Comparison of ENCODE assay signal across 13 cellular contexts in genomic region chr13:40146586-40147240, GRCh38.
DNase-seq lines count a peak whose midpoint lies in the region; ATAC-seq and TF ChIP-seq lines count a peak whose summit lies in the region.
"Had no signal": no experiment of that assay in that cellular context is flagged by ENCODE, and none has a peak within 500 bp of the region (broad histone marks: within the 10 kb centered on the region; RNA-seq: fewer than 3 reads in every experiment).

No MANE protein-coding gene starts in this region.

- POLR2A ChIA-PET in activated CD8-positive, alpha-beta T cell treated with anti-CD3 and anti-CD28 coated beads, Interleukin-2, amount 10 ng/mL, durations not matched to agents 7 days and 5 days (lab: Charles Lee): interaction anchor here (1.2 kb wide), 1 partner anchor 41 kb away, joined by 3 read pairs; no protein-coding TSS in a partner anchor

- no peaks in the 10 kb centered on the region for H3K9me3 Mint-ChIP-seq in activated CD8-positive, alpha-beta T cell treated with anti-CD3 and anti-CD28 coated beads, Interleukin-2, amount 10 ng/mL, durations not matched to agents 7 days and 5 days (ENCODE audit: insufficient read depth)
- H3K9me3 Mint-ChIP-seq: activated T-helper 2 cell treated with anti-CD3 and anti-CD28 coated beads, Interferon-gamma antibody, Interleukin-2, Interleukin-4, amounts not matched to agents 10 μg/mL and 5 μg/mL and 100 μg/mL, durations not matched to agents 14 hours and 24 hours and 36 hours had no signal

- in situ Hi-C loops in G401 (cut with HindIII; ENCODE audit: low sequenced_read_pairs): no loop called here

- no peaks in the 10 kb centered on the region for H3K79me2 ChIP-seq in fibroblast of lung (ENCODE audit: control insufficient read depth, insufficient read depth, low read length)
- H3K79me2 ChIP-seq: parathyroid adenoma had no signal

- peaks cover 56% of the 10 kb centered on the region for H3K4me1 Mint-ChIP-seq in activated CD8-positive, alpha-beta T cell treated with anti-CD3 and anti-CD28 coated beads, Interleukin-2, amount 10 ng/mL, durations not matched to agents 7 days and 5 days (ENCODE audit: low read depth)

- intact Hi-C loops in body of pancreas (cut with DNase I) (no loop called here), esophagus squamous epithelium (cut with DNase I) (no loop called here)

- ATAC-seq in activated CD8-positive, alpha-beta T cell treated with anti-CD3 and anti-CD28 coated beads, Interleukin-2, amount 10 ng/mL, durations not matched to agents 7 days and 5 days: peak; percentile 39
- ATAC-seq in body of pancreas: no peak
- ATAC-seq in GM19395 (IDR thresholded peaks at IDR 0.05; ENCODE audit: unreplicated experiment): no peak

- H3K4me3 ChIP-seq in BLaER1 (no peak overlapping the region), fibroblast of lung (replicated peaks in 1 of 4; ENCODE audit: control extremely low read depth in 1 of 4, insufficient read depth in 1 of 4, low read depth in 3 of 4, low read length in 4 of 4) (no peak overlapping the region), body of pancreas (no peak overlapping the region), esophagus squamous epithelium (no peak overlapping the region)

- H2AFZ ChIP-seq in fibroblast of lung (ENCODE audit: low read length): peak overlapping the region; percentile 82
- H2AFZ ChIP-seq: parathyroid adenoma had no signal

- 64 to 84% methylated on average over 12 of the region's 12 CpGs for WGBS in body of pancreas, 2 donors
- WGBS in esophagus squamous epithelium, 2 donors: 57 to 73% methylated on average over 8 to 12 of the region's 12 CpGs

- H3K27ac ChIP-seq in BLaER1 (no peak overlapping the region; the same call in 1 of the 2 replicates), fibroblast of lung (ENCODE audit: insufficient read depth, low read length) (no peak overlapping the region), body of pancreas (no peak overlapping the region), esophagus squamous epithelium (no peak overlapping the region)
- H3K27ac ChIP-seq: parathyroid adenoma had no signal

- H3K4me2 ChIP-seq in BLaER1 (peak overlapping the region; percentile 64), fibroblast of lung (ENCODE audit: extremely low read depth, insufficient read depth, low read length) (no peak overlapping the region)

- H3K36me3 ChIP-seq in BLaER1 (no peaks in the 10 kb centered on the region), fibroblast of lung (ENCODE audit: control insufficient read depth, insufficient read depth, low read length) (no peaks in the 10 kb centered on the region), body of pancreas (replicated peaks in 1 of 2; ENCODE audit: insufficient read depth in 1 of 2, low read depth in 2 of 2) (no peaks in the 10 kb centered on the region), esophagus squamous epithelium (no peaks in the 10 kb centered on the region)
- H3K36me3 ChIP-seq: BE2C had no signal

- TF ChIP-seq POLR2A in body of pancreas (IDR thresholded peaks at IDR 0.05) (no peak), esophagus squamous epithelium (IDR thresholded peaks at IDR 0.05) (no peak)

- TF ChIP-seq CTCF in fibroblast of lung (conservative IDR thresholded peaks at IDR 0.05 in 1 of 2, IDR thresholded peaks at IDR 0.05 in 1 of 2; ENCODE audit: low read depth in 1 of 2, low read length in 2 of 2) (no peak), body of pancreas (IDR thresholded peaks at IDR 0.05) (no peak), esophagus squamous epithelium (IDR thresholded peaks at IDR 0.05) (no peak)

- peak; percentile 14 for DNase-seq in G401 (ENCODE audit: low spot score)
- no peak for DNase-seq in activated CD8-positive, alpha-beta T cell treated with anti-CD3 and anti-CD28 coated beads, Interleukin-2, amount 10 ng/mL, durations not matched to agents 7 days and 5 days
- no peak for DNase-seq in fibroblast of lung (ENCODE audit: low read depth in 2 of 2)
- no peak for DNase-seq in body of pancreas
- no peak for DNase-seq in NCI-H2171 (lab: John Stamatoyannopoulos, UW)
- no peak for DNase-seq in esophagus squamous epithelium (lab: John Stamatoyannopoulos, UW)
- DNase-seq: BE2C, caudate nucleus, NCI-H1092 treated with DMSO at 0.1 percent for 48 hours had no signal

- no peaks in the 10 kb centered on the region for H3K27me3 Mint-ChIP-seq in activated CD8-positive, alpha-beta T cell treated with anti-CD3 and anti-CD28 coated beads, Interleukin-2, amount 10 ng/mL, durations not matched to agents 7 days and 5 days (ENCODE audit: low read depth)

- H3K27me3 ChIP-seq in BLaER1: no peaks in the 10 kb centered on the region
- H3K27me3 ChIP-seq in fibroblast of lung (ENCODE audit: control insufficient read depth, insufficient read depth, low read length): no peaks in the 10 kb centered on the region
- H3K27me3 ChIP-seq in body of pancreas: no peaks in the 10 kb centered on the region
- no peaks in the 10 kb centered on the region for H3K27me3 ChIP-seq in esophagus squamous epithelium
- H3K27me3 ChIP-seq: BE2C had no signal

- CTCF ChIA-PET in activated CD8-positive, alpha-beta T cell treated with anti-CD3 and anti-CD28 coated beads, Interleukin-2, amount 10 ng/mL, durations not matched to agents 7 days and 5 days (lab: Charles Lee): no interaction called here

- peaks cover 36% of the 10 kb centered on the region for H3K4me1 ChIP-seq in BLaER1
- H3K4me1 ChIP-seq in fibroblast of lung (ENCODE audit: control insufficient read depth, extremely low read depth, insufficient read depth, low read length): peaks cover 7% of the 10 kb centered on the region
- peaks cover 8% of the 10 kb centered on the region for H3K4me1 ChIP-seq in body of pancreas
- peaks cover 8 to 28% (median 17%) of the 10 kb centered on the region in 3 donors for H3K4me1 ChIP-seq in esophagus squamous epithelium
- H3K4me1 ChIP-seq: BE2C, parathyroid adenoma had no signal

- H3K36me3 Mint-ChIP-seq in activated CD8-positive, alpha-beta T cell treated with anti-CD3 and anti-CD28 coated beads, Interleukin-2, amount 10 ng/mL, durations not matched to agents 7 days and 5 days (ENCODE audit: low read depth): no peaks in the 10 kb centered on the region

- H3K27ac Mint-ChIP-seq in activated CD8-positive, alpha-beta T cell treated with anti-CD3 and anti-CD28 coated beads, Interleukin-2, amount 10 ng/mL, durations not matched to agents 7 days and 5 days: no peak overlapping the region
- H3K27ac Mint-ChIP-seq: activated T-helper 2 cell treated with anti-CD3 and anti-CD28 coated beads, Interferon-gamma antibody, Interleukin-2, Interleukin-4, amounts not matched to agents 10 μg/mL and 5 μg/mL and 100 μg/mL, durations not matched to agents 14 hours and 24 hours and 36 hours had no signal

- H3K9me3 ChIP-seq in BLaER1: no peaks in the 10 kb centered on the region
- no peaks in the 10 kb centered on the region for H3K9me3 ChIP-seq in fibroblast of lung (ENCODE audit: control insufficient read depth, insufficient read depth, low read depth, low read length)
- no peaks in the 10 kb centered on the region for H3K9me3 ChIP-seq in body of pancreas
- H3K9me3 ChIP-seq in esophagus squamous epithelium: no peaks in the 10 kb centered on the region
- H3K9me3 ChIP-seq: BE2C had no signal

- H4K20me1 ChIP-seq in BLaER1 (no peaks in the 10 kb centered on the region), fibroblast of lung (ENCODE audit: control insufficient read depth, extremely low read depth, insufficient read depth, low read length) (no peaks in the 10 kb centered on the region)

- no peak overlapping the region for H3K4me3 Mint-ChIP-seq in activated CD8-positive, alpha-beta T cell treated with anti-CD3 and anti-CD28 coated beads, Interleukin-2, amount 10 ng/mL, durations not matched to agents 7 days and 5 days

- H3K9ac ChIP-seq in BLaER1: no peak overlapping the region
- H3K9ac ChIP-seq in fibroblast of lung (ENCODE audit: insufficient read depth, low read length): no peak overlapping the region
- H3K9ac ChIP-seq: parathyroid adenoma had no signal
